8 cellular contexts compared by ENCODE assay signal in genomic region chr7:151057737-151057988, GRCh38. TPM values are rescaled to one million over a fixed set of nuclear protein-coding genes. Genes with fewer than 3 reads are reported as not detected.
A peak's percentile ranks its signal among the peaks of the same experiment; 100 is the strongest.
DNase-seq lines count a peak whose midpoint lies in the region; ATAC-seq and TF ChIP-seq lines count a peak whose summit lies in the region.

Gene CDK5, minus strand, starts transcription at chr7:151057897. Its CDS starts 49 bp downstream, at chr7:151057848.

- peaks cover 35% of the 10 kb centered on the region for H3K4me1 ChIP-seq in hepatocyte (ENCODE audit: insufficient read depth)

- H3K9me2 ChIP-seq in hepatocyte (replicated peaks; ENCODE audit: insufficient read depth) = no peaks in the 10 kb centered on the region

- peaks cover 31% of the 10 kb centered on the region for H3K79me2 ChIP-seq in hepatocyte

- no peaks in the 10 kb centered on the region; the same call in 1 of the 2 replicates for H3K27me3 Mint-ChIP-seq in HFFc6 (ENCODE audit: insufficient read depth)
- H3K27me3 Mint-ChIP-seq in activated CD8-positive, alpha-beta T cell treated with anti-CD3 and anti-CD28 coated beads for 36 hours = no peaks in the 10 kb centered on the region

- DNase-seq in HFFc6 (no peak), hepatocyte (ENCODE audit: low spot score) (no peak), islet precursor cell (no peak), iPS-NIHi11 (ENCODE audit: low spot score) (no peak), NCI-H524 (lab: John Stamatoyannopoulos, UW) (no peak)
- no peak for DNase-seq in activated CD8-positive, alpha-beta T cell treated with anti-CD3 and anti-CD28 coated beads for 36 hours

- POLR2A ChIA-PET in activated CD8-positive, alpha-beta T cell treated with anti-CD3 and anti-CD28 coated beads for 36 hours (lab: Charles Lee) = interaction anchor here (1.3 kb wide), 1 partner anchor 26 kb away, joined by 4 read pairs; the partner anchor contains the start of gene TMUB1

- H3K27me3 ChIP-seq in hepatocyte = no peaks in the 10 kb centered on the region

- H3K4me1 Mint-ChIP-seq in HFFc6 (ENCODE audit: low read depth) = peaks cover 44% of the 10 kb centered on the region
- peaks cover 35% of the 10 kb centered on the region for H3K4me1 Mint-ChIP-seq in activated CD8-positive, alpha-beta T cell treated with anti-CD3 and anti-CD28 coated beads for 36 hours (ENCODE audit: low read depth)

- H3K4me2 ChIP-seq in hepatocyte = peak within 1 kb of the TSS; percentile 98

- H3K27ac ChIP-seq in hepatocyte (peak within 1 kb of the TSS; percentile 97), skin epidermis (peak within 1 kb of the TSS; percentile 27 to 98 (median 92))

- H3K36me3 ChIP-seq in hepatocyte (replicated peaks; ENCODE audit: insufficient read depth, low read depth) = no peaks in the 10 kb centered on the region

- H3K4me3 ChIP-seq in hepatocyte (peak within 1 kb of the TSS; percentile 94), skin epidermis (peak within 1 kb of the TSS; percentile 61 to 95 (median 76))

- TF ChIP-seq CTCF in HFFc6 (IDR thresholded peaks at IDR 0.05) (no peak), hepatocyte (IDR thresholded peaks at IDR 0.05; ENCODE audit: poor library complexity) (no peak)
- no peak for TF ChIP-seq CTCF in activated CD8-positive, alpha-beta T cell treated with anti-CD3 and anti-CD28 coated beads for 36 hours (IDR thresholded peaks at IDR 0.05)

- H3K4me3 Mint-ChIP-seq in HFFc6 = peak within 1 kb of the TSS; percentile 97
- peak within 1 kb of the TSS; percentile 95 for H3K4me3 Mint-ChIP-seq in activated CD8-positive, alpha-beta T cell treated with anti-CD3 and anti-CD28 coated beads for 36 hours

- H3K9me3 ChIP-seq in hepatocyte (ENCODE audit: low read depth) = no peaks in the 10 kb centered on the region

- peaks cover 12% of the 10 kb centered on the region for H4K20me1 ChIP-seq in hepatocyte (ENCODE audit: insufficient read depth, poor library complexity, severe bottlenecking)

- peak within 1 kb of the TSS; percentile 41 for H2AFZ ChIP-seq in hepatocyte

- H3K9me3 Mint-ChIP-seq in HFFc6 = no peaks in the 10 kb centered on the region
- no peaks in the 10 kb centered on the region for H3K9me3 Mint-ChIP-seq in activated CD8-positive, alpha-beta T cell treated with anti-CD3 and anti-CD28 coated beads for 36 hours

- intact Hi-C loops in activated CD8-positive, alpha-beta T cell treated with anti-CD3 and anti-CD28 coated beads for 36 hours (cut with micrococcal nuclease) = no loop called here

- WGBS in hepatocyte (ENCODE audit: low lambda C conversion rate, missing lambda C conversion rate) = 1% methylated on average over 18 of the region's 18 CpGs

- no peak for ATAC-seq in activated CD8-positive, alpha-beta T cell treated with anti-CD3 and anti-CD28 coated beads for 36 hours
- ATAC-seq in HG02678 (IDR thresholded peaks at IDR 0.05; ENCODE audit: unreplicated experiment) = no peak

- peak within 1 kb of the TSS; percentile 95 for H3K27ac Mint-ChIP-seq in HFFc6
- peak within 1 kb of the TSS; percentile 89 for H3K27ac Mint-ChIP-seq in activated CD8-positive, alpha-beta T cell treated with anti-CD3 and anti-CD28 coated beads for 36 hours

- CTCF ChIA-PET in activated CD8-positive, alpha-beta T cell treated with anti-CD3 and anti-CD28 coated beads for 36 hours (lab: Charles Lee) = interaction anchor here (1.2 kb wide), 1 partner anchor 39 kb away, joined by 3 read pairs; no protein-coding TSS in a partner anchor

- no peaks in the 10 kb centered on the region; the same call in 1 of the 2 replicates for H3K36me3 Mint-ChIP-seq in HFFc6 (ENCODE audit: low read depth)
- no peaks in the 10 kb centered on the region for H3K36me3 Mint-ChIP-seq in activated CD8-positive, alpha-beta T cell treated with anti-CD3 and anti-CD28 coated beads for 36 hours (ENCODE audit: low read depth)

RNA-seq across cellular contexts. Expression of gene CDK5, which starts in this region (rescaled TPM):
- 10 to 100 TPM; 31.3 to 37.3 (median 33.4) TPM for total RNA-seq in HFFc6 (2021; fragmentation: NEBNext Ultra II Directional; extraction: Animal tissue kit (Norgen Biotek cat#: 25700))
- total RNA-seq in activated CD8-positive, alpha-beta T cell treated with anti-CD3 and anti-CD28 coated beads for 36 hours = 10 to 100 TPM in 1 of 2 experiments, 1 to 10 TPM in 1; 9.9 to 10.4 TPM
- 15.2 and 17.4 TPM in 2 replicates for total RNA-seq in hepatocyte
- polyA plus RNA-seq in hepatocyte = 29.4 and 39.4 TPM in 2 replicates
